In the genomic region with DNA sequence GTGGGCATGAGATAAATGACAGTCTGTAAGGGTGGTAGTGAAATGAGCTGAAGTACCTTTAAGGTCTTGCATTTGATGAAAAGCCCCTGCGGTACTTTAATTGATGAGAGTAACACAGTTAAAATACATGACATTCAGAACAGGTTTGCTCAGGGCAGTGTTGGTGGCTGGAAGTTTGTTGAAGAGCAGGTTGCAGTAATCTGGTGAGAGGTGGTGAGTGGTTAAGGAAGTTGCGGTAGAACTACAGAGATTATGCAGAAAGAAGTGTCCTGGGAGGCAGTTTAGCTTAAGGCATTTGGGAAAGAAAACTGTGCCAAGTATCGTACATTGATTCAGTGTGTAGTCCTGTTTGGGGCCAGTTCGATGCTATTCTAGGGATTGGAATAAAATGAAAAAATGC, we compare ENCODE assay signal across 19 cellular contexts. TPM values are rescaled to one million over a fixed set of nuclear protein-coding genes. Genes with fewer than 3 reads are reported as not detected.
DNase-seq lines count a peak whose midpoint lies in the region; ATAC-seq and TF ChIP-seq lines count a peak whose summit lies in the region.
"Had no signal": no experiment of that assay in that cellular context is flagged by ENCODE, and none has a peak within 500 bp of the region (broad histone marks: within the 10 kb centered on the region; RNA-seq: fewer than 3 reads in every experiment).

No MANE protein-coding gene starts in this region.

- H3K27ac Mint-ChIP-seq in CD4-positive, alpha-beta T cell: peak overlapping the region; percentile 8
- H3K27ac Mint-ChIP-seq in T-helper 17 cell: peak overlapping the region; percentile 67
- H3K27ac Mint-ChIP-seq in activated CD4-positive, alpha-beta T cell treated with anti-CD3 and anti-CD28 coated beads, Interleukin-2, amount 10 ng/mL, durations not matched to agents 24 days and 14 days: no peak overlapping the region

- intact Hi-C loops in CD4-positive, alpha-beta T cell (cut with DNase I, micrococcal nuclease): no loop called here
- intact Hi-C loops in dorsolateral prefrontal cortex (cut with DNase I): loop anchor here in 1 of 2 donors (2.0 kb wide), 1 partner anchor 155 kb away; no protein-coding TSS in a partner anchor
- intact Hi-C loops in activated CD4-positive, alpha-beta T cell treated with anti-CD3 and anti-CD28 coated beads, Interleukin-2, amount 10 ng/mL, durations not matched to agents 24 days and 14 days (cut with micrococcal nuclease): no loop called here

- no peaks in the 10 kb centered on the region for H4K20me1 ChIP-seq in neural cell (ENCODE audit: insufficient read depth)

- no peaks in the 10 kb centered on the region for H3K27me3 ChIP-seq in CD4-positive, alpha-beta T cell (ENCODE audit: control insufficient read depth, insufficient read depth, low read length)
- H3K27me3 ChIP-seq in dorsolateral prefrontal cortex (no peaks in the 10 kb centered on the region), neural cell (ENCODE audit: insufficient read depth, low read depth, low read length) (no peaks in the 10 kb centered on the region)

- no peak for DNase-seq in CD4-positive, alpha-beta T cell
- DNase-seq in T-helper 17 cell (no peak), dorsolateral prefrontal cortex (no peak), RPMI8226 (no peak)
- DNase-seq in central memory CD4-positive, alpha-beta T cell: no peak
- no peak for DNase-seq in activated CD4-positive, alpha-beta T cell treated with anti-CD3 and anti-CD28 coated beads, Interleukin-2, amount 10 ng/mL, durations not matched to agents 24 days and 14 days
- DNase-seq: AML-193; GDM1; Karpas-422; MV-4-11; NCI-H1105 treated with DMSO at 0.1 percent for 48 hours; NCI-H2029 treated with DMSO at 0.1 percent for 48 hours; NCI-H345; NCI-H524; NCI-H774; NK-92 treated with Interleukin-12 subunit alpha and Interleukin-12 subunit beta, amount 100 ng/mL, for 24 hours had no signal

- peaks cover 22% of the 10 kb centered on the region for H3K4me1 Mint-ChIP-seq in CD4-positive, alpha-beta T cell (ENCODE audit: low read depth)
- H3K4me1 Mint-ChIP-seq in T-helper 17 cell: peaks cover 15% of the 10 kb centered on the region
- H3K4me1 Mint-ChIP-seq in activated CD4-positive, alpha-beta T cell treated with anti-CD3 and anti-CD28 coated beads, Interleukin-2, amount 10 ng/mL, durations not matched to agents 24 days and 14 days: peaks cover 3% of the 10 kb centered on the region

- H3K36me3 Mint-ChIP-seq in CD4-positive, alpha-beta T cell (ENCODE audit: low read depth): peaks cover 46% of the 10 kb centered on the region
- H3K36me3 Mint-ChIP-seq in T-helper 17 cell (ENCODE audit: low read depth): peaks cover 4% of the 10 kb centered on the region
- peaks cover 9% of the 10 kb centered on the region for H3K36me3 Mint-ChIP-seq in activated CD4-positive, alpha-beta T cell treated with anti-CD3 and anti-CD28 coated beads, Interleukin-2, amount 10 ng/mL, durations not matched to agents 24 days and 14 days (ENCODE audit: low read depth)

- no peak for TF ChIP-seq RAD21 in neural cell (conservative IDR thresholded peaks at IDR 0.05)

- peaks cover 16% of the 10 kb centered on the region for H3K36me3 ChIP-seq in neural cell (ENCODE audit: insufficient read depth, low read length)

- H3K4me3 ChIP-seq in dorsolateral prefrontal cortex (peak overlapping the region in 49 of 59 donors; percentile 1 to 69 (median 44)), neural cell (ENCODE audit: low read length) (no peak overlapping the region)

- H3K79me2 ChIP-seq in neural cell (replicated peaks; ENCODE audit: insufficient read depth, low read length): peaks cover 10% of the 10 kb centered on the region

- no peak overlapping the region for H3K9ac ChIP-seq in neural cell (ENCODE audit: low read length)

- H3K9me3 Mint-ChIP-seq in CD4-positive, alpha-beta T cell: no peaks in the 10 kb centered on the region
- no peaks in the 10 kb centered on the region for H3K9me3 Mint-ChIP-seq in activated CD4-positive, alpha-beta T cell treated with anti-CD3 and anti-CD28 coated beads, Interleukin-2, amount 10 ng/mL, durations not matched to agents 24 days and 14 days

- H3K4me2 ChIP-seq in neural cell (ENCODE audit: low read length): no peak overlapping the region

- no peaks in the 10 kb centered on the region for H3K9me2 ChIP-seq in neural cell (ENCODE audit: insufficient read depth, low read length)

- POLR2A ChIA-PET in CD4-positive, alpha-beta T cell (lab: Charles Lee): interaction anchor here (0.7 to 1.0 kb wide), 2 partner anchors 12 to 1125 kb away, joined by 3 to 4 read pairs; no protein-coding TSS in a partner anchor

- CTCF ChIA-PET in CD4-positive, alpha-beta T cell (lab: Charles Lee): interaction anchor here (0.7 to 2.1 kb wide), 3 partner anchors 22 to 148 kb away, joined by 3 to 4 read pairs (median 4); partner anchors contain the start of gene SLAIN1

- H2AFZ ChIP-seq in neural cell (ENCODE audit: low read depth, low read length): no peak overlapping the region

- H3K27ac ChIP-seq in CD4-positive, alpha-beta T cell (ENCODE audit: low read depth, low read length): no peak overlapping the region
- peak overlapping the region; percentile 46 to 98 (median 93) for H3K27ac ChIP-seq in dorsolateral prefrontal cortex
- peak overlapping the region; percentile 10 for H3K27ac ChIP-seq in neural cell (ENCODE audit: low read length)

- TF ChIP-seq EP300 in neural cell (conservative IDR thresholded peaks at IDR 0.05; ENCODE audit: poor library complexity, severe bottlenecking): no peak

- TF ChIP-seq CTCF in CD4-positive, alpha-beta T cell (IDR thresholded peaks at IDR 0.05): no peak
- peak in 1 of 56 donors; percentile 8 for TF ChIP-seq CTCF in dorsolateral prefrontal cortex (IDR thresholded peaks at IDR 0.05 in 54 of 56, conservative IDR thresholded peaks at IDR 0.05 in 2 of 56; ENCODE audit: low read depth in 1 of 56, partially characterized antibody in 56 of 56)
- no peak for TF ChIP-seq CTCF in neural cell (IDR thresholded peaks at IDR 0.05; ENCODE audit: poor library complexity, severe bottlenecking)

- no peak overlapping the region for H3K4me3 Mint-ChIP-seq in CD4-positive, alpha-beta T cell
- no peak overlapping the region for H3K4me3 Mint-ChIP-seq in T-helper 17 cell
- H3K4me3 Mint-ChIP-seq in activated CD4-positive, alpha-beta T cell treated with anti-CD3 and anti-CD28 coated beads, Interleukin-2, amount 10 ng/mL, durations not matched to agents 24 days and 14 days: no peak overlapping the region

- no peaks in the 10 kb centered on the region for H3F3A ChIP-seq in neural cell (ENCODE audit: insufficient read depth, low read length, poor library complexity, severe bottlenecking)

- H3K27me3 Mint-ChIP-seq in CD4-positive, alpha-beta T cell: no peaks in the 10 kb centered on the region
- H3K27me3 Mint-ChIP-seq in T-helper 17 cell: no peaks in the 10 kb centered on the region
- H3K27me3 Mint-ChIP-seq in activated CD4-positive, alpha-beta T cell treated with anti-CD3 and anti-CD28 coated beads, Interleukin-2, amount 10 ng/mL, durations not matched to agents 24 days and 14 days: no peaks in the 10 kb centered on the region

- H3K9me3 ChIP-seq in CD4-positive, alpha-beta T cell (ENCODE audit: control insufficient read depth, low read length): no peaks in the 10 kb centered on the region
- no peaks in the 10 kb centered on the region for H3K9me3 ChIP-seq in T-helper 17 cell (ENCODE audit: control insufficient read depth, low read length, poor library complexity, severe bottlenecking)
- H3K9me3 ChIP-seq in neural cell (ENCODE audit: low read length): no peaks in the 10 kb centered on the region

- ATAC-seq in CD4-positive, alpha-beta T cell (ENCODE audit: poor library complexity): no peak
- ATAC-seq in T-helper 17 cell (no peak), GM18502 (IDR thresholded peaks at IDR 0.05; ENCODE audit: poor library complexity, unreplicated experiment) (no peak)
- ATAC-seq: Panc1 had no signal

TF ChIP-seq in neural cell, 6 proteins besides CTCF, POLR2A, EP300 and RAD21:
- TF ChIP-seq EZH2 (IDR thresholded peaks at IDR 0.05; ENCODE audit: borderline replicate concordance, insufficient read depth, low read length, poor library complexity, severe bottlenecking) (no peak), POLR2AphosphoS5 (IDR thresholded peaks at IDR 0.05) (no peak)
- TF ChIP-seq, protein P1, sequence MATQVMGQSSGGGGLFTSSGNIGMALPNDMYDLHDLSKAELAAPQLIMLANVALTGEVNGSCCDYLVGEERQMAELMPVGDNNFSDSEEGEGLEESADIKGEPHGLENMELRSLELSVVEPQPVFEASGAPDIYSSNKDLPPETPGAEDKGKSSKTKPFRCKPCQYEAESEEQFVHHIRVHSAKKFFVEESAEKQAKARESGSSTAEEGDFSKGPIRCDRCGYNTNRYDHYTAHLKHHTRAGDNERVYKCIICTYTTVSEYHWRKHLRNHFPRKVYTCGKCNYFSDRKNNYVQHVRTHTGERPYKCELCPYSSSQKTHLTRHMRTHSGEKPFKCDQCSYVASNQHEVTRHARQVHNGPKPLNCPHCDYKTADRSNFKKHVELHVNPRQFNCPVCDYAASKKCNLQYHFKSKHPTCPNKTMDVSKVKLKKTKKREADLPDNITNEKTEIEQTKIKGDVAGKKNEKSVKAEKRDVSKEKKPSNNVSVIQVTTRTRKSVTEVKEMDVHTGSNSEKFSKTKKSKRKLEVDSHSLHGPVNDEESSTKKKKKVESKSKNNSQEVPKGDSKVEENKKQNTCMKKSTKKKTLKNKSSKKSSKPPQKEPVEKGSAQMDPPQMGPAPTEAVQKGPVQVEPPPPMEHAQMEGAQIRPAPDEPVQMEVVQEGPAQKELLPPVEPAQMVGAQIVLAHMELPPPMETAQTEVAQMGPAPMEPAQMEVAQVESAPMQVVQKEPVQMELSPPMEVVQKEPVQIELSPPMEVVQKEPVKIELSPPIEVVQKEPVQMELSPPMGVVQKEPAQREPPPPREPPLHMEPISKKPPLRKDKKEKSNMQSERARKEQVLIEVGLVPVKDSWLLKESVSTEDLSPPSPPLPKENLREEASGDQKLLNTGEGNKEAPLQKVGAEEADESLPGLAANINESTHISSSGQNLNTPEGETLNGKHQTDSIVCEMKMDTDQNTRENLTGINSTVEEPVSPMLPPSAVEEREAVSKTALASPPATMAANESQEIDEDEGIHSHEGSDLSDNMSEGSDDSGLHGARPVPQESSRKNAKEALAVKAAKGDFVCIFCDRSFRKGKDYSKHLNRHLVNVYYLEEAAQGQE (IDR thresholded peaks at IDR 0.05; ENCODE audit: borderline replicate concordance): no peak

RNA-seq across cellular contexts. Expression of gene SLAIN1, which starts 42.6 kb away (rescaled TPM):
- total RNA-seq in CD4-positive, alpha-beta T cell: 10 to 100 TPM; 41.2 to 42.5 TPM
- 10 to 100 TPM; 25.4 to 39.0 TPM for total RNA-seq in T-helper 17 cell
- 100 to 1,000 TPM; 103 to 777 (median 227) TPM for total RNA-seq in dorsolateral prefrontal cortex
- 129 and 155 TPM in 2 replicates for polyA plus RNA-seq in neural cell
- polyA minus RNA-seq in neural cell: 290 and 291 TPM in 2 replicates
- 28.7 and 29.1 TPM in 2 replicates for total RNA-seq in activated CD4-positive, alpha-beta T cell treated with anti-CD3 and anti-CD28 coated beads, Interleukin-2, amount 10 ng/mL, durations not matched to agents 24 days and 14 days
